Comparison of ENCODE assay signal across 23 cellular contexts in the genomic region with DNA sequence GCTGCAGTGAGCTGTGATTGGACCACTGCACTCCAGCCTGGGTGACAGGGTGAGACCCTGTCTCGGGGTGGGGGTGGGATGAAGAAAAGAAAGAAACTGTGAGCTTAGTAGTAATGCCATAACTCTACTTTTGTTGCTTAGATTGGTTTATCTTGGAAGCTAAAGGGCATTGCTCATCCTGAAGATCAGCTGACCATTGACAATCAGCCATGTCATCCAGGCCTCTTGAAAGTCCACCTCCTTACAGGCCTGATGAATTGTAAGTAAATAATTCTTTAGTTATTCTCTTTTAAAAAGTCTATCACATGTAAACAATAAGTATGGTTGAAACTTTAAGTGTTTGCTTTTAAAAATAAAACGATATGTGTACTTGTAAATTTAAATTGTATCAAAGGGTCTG. TPM values are rescaled to one million over a fixed set of nuclear protein-coding genes. Genes with fewer than 3 reads are reported as not detected.
DNase-seq lines count a peak whose midpoint lies in the region; ATAC-seq and TF ChIP-seq lines count a peak whose summit lies in the region.
"Had no signal": no experiment of that assay in that cellular context is flagged by ENCODE, and none has a peak within 500 bp of the region (broad histone marks: within the 10 kb centered on the region; RNA-seq: fewer than 3 reads in every experiment).

No MANE protein-coding gene starts in this region.

- DNase-seq in DMS53 (lab: John Stamatoyannopoulos, UW) (peak; percentile 8), DMS53 treated with DMSO at 0.1 percent for 48 hours (lab: John Stamatoyannopoulos, UW; ENCODE audit: unreplicated experiment) (no peak), SJSA1 (ENCODE audit: low read depth in 1 of 2, low spot score in 2 of 2) (no peak), hepatocyte (ENCODE audit: low spot score) (no peak), SW480 (ENCODE audit: low spot score) (no peak)
- DNase-seq in activated naive CD8-positive, alpha-beta T cell treated with anti-CD3 and anti-CD28 coated beads for 36 hours, result no peak
- DNase-seq: ACHN, BE2C, Calu3, H9, HFFc6, MV-4-11, NCI-H1105, NCI-H1436 treated with DMSO at 0.1 percent for 48 hours, NCI-H187 treated with DMSO at 0.1 percent for 48 hours, NCI-H2171 treated with DMSO at 0.1 percent for 48 hours, NCI-H345, NCI-H510A treated with DMSO at 0.1 percent for 48 hours, NCI-H748 treated with DMSO at 0.1 percent for 48 hours, Right ventricle myocardium superior had no signal

- peaks cover 84% of the 10 kb centered on the region for H3K79me2 ChIP-seq in hepatocyte

- TF ChIP-seq CTCF in hepatocyte (IDR thresholded peaks at IDR 0.05; ENCODE audit: poor library complexity), result no peak

- H3K27me3 Mint-ChIP-seq in activated naive CD8-positive, alpha-beta T cell treated with anti-CD3 and anti-CD28 coated beads for 36 hours, result peaks cover 14% of the 10 kb centered on the region

- 100% methylated on average over 2 of the region's 2 CpGs for WGBS in hepatocyte (ENCODE audit: low lambda C conversion rate, missing lambda C conversion rate)

- 0 out of 2 replicates have a peak, but pooled peaks cover 5% of the 10 kb centered on the region for H3K9me3 ChIP-seq in SJSA1 (replicated peaks)
- no peaks in the 10 kb centered on the region for H3K9me3 ChIP-seq in hepatocyte (ENCODE audit: low read depth)
- H3K9me3 ChIP-seq: BE2C had no signal

- no peak overlapping the region for H2AFZ ChIP-seq in hepatocyte

- H3K4me1 Mint-ChIP-seq in activated naive CD8-positive, alpha-beta T cell treated with anti-CD3 and anti-CD28 coated beads for 36 hours, result no peaks in the 10 kb centered on the region

- no peak overlapping the region for H3K4me2 ChIP-seq in hepatocyte

- H3K4me3 ChIP-seq in SJSA1, result no peak overlapping the region
- H3K4me3 ChIP-seq in hepatocyte, result no peak overlapping the region

- H3K36me3 ChIP-seq in SJSA1 (peaks cover 37% of the 10 kb centered on the region), hepatocyte (replicated peaks; ENCODE audit: insufficient read depth, low read depth) (no peaks in the 10 kb centered on the region)
- H3K36me3 ChIP-seq: BE2C had no signal

- H3K27ac ChIP-seq in SJSA1 (peak overlapping the region; percentile 9), hepatocyte (peak overlapping the region; percentile 87)
- H3K27ac ChIP-seq: 22Rv1 had no signal

- ATAC-seq in HG02678 (IDR thresholded peaks at IDR 0.05; ENCODE audit: unreplicated experiment) (no peak), GM19463 (IDR thresholded peaks at IDR 0.05; ENCODE audit: unreplicated experiment) (no peak)

- H3K27ac Mint-ChIP-seq in activated naive CD8-positive, alpha-beta T cell treated with anti-CD3 and anti-CD28 coated beads for 36 hours, result no peak overlapping the region
- H3K27ac Mint-ChIP-seq: HFFc6 had no signal

- peaks cover 52% of the 10 kb centered on the region for H3K4me1 ChIP-seq in SJSA1 (replicated peaks)
- H3K4me1 ChIP-seq in hepatocyte (ENCODE audit: insufficient read depth), result peaks cover 32% of the 10 kb centered on the region
- H3K4me1 ChIP-seq: BE2C had no signal

- no peak overlapping the region for H3K4me3 Mint-ChIP-seq in activated naive CD8-positive, alpha-beta T cell treated with anti-CD3 and anti-CD28 coated beads for 36 hours
- H3K4me3 Mint-ChIP-seq: H9 had no signal

- H4K20me1 ChIP-seq in hepatocyte (ENCODE audit: insufficient read depth, poor library complexity, severe bottlenecking), result no peaks in the 10 kb centered on the region

- H3K9me3 Mint-ChIP-seq in activated naive CD8-positive, alpha-beta T cell treated with anti-CD3 and anti-CD28 coated beads for 36 hours, result no peaks in the 10 kb centered on the region
- H3K9me3 Mint-ChIP-seq: H9, HFFc6 had no signal

- no peaks in the 10 kb centered on the region for H3K9me2 ChIP-seq in hepatocyte (replicated peaks; ENCODE audit: insufficient read depth)

- H3K36me3 Mint-ChIP-seq in activated naive CD8-positive, alpha-beta T cell treated with anti-CD3 and anti-CD28 coated beads for 36 hours, result no peaks in the 10 kb centered on the region

- H3K27me3 ChIP-seq in SJSA1 (replicated peaks) (no peaks in the 10 kb centered on the region), hepatocyte (no peaks in the 10 kb centered on the region)

RNA-seq across cellular contexts. Expression of a gene that starts 11.4 kb away (rescaled TPM):
- 19.8 and 45.6 TPM in 2 replicates for total RNA-seq in SJSA1 (2014; rRNA removed; shearing (Covaris generic))
- total RNA-seq in hepatocyte, result 119 and 140 TPM in 2 replicates
- polyA plus RNA-seq in hepatocyte, result 49.6 and 72.7 TPM in 2 replicates
- under 1 TPM; 0.40 to 0.43 TPM for total RNA-seq in activated naive CD8-positive, alpha-beta T cell treated with anti-CD3 and anti-CD28 coated beads for 36 hours

RNA-seq across cellular contexts. Expression of a gene that starts 56.0 kb away (rescaled TPM):
- 84.6 and 101 TPM in 2 replicates for total RNA-seq in SJSA1 (2014; rRNA removed; shearing (Covaris generic))
- total RNA-seq in hepatocyte, result 51.9 and 55.1 TPM in 2 replicates
- polyA plus RNA-seq in hepatocyte, result 22.2 and 24.8 TPM in 2 replicates
- 10 to 100 TPM; 58.0 to 64.2 TPM for total RNA-seq in activated naive CD8-positive, alpha-beta T cell treated with anti-CD3 and anti-CD28 coated beads for 36 hours

Comparison
In these comparisons a context has a peak if more than half of its experiments do, and no peak if none do; other contexts are left out.
1. RNA of a gene that starts 11.4 kb away (total RNA-seq): 119 to 140 TPM in hepatocyte and 19.8 to 45.6 TPM in SJSA1; 0.40 to 0.43 TPM in activated naive CD8-positive, alpha-beta T cell treated with anti-CD3 and anti-CD28 coated beads for 36 hours; every median in the first group is over 10 times any median in the second.